Comparison of ENCODE assay signal across 8 cellular contexts in genomic region chr12:7018350-7019042, GRCh38. TPM values are rescaled to one million over a fixed set of nuclear protein-coding genes. Genes with fewer than 3 reads are reported as not detected.
DNase-seq lines count a peak whose midpoint lies in the region; ATAC-seq, FAIRE-seq and TF ChIP-seq lines count a peak whose summit lies in the region.

A gene with protein sequence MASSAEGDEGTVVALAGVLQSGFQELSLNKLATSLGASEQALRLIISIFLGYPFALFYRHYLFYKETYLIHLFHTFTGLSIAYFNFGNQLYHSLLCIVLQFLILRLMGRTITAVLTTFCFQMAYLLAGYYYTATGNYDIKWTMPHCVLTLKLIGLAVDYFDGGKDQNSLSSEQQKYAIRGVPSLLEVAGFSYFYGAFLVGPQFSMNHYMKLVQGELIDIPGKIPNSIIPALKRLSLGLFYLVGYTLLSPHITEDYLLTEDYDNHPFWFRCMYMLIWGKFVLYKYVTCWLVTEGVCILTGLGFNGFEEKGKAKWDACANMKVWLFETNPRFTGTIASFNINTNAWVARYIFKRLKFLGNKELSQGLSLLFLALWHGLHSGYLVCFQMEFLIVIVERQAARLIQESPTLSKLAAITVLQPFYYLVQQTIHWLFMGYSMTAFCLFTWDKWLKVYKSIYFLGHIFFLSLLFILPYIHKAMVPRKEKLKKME (minus strand): TSS chr12:7018476. CDS start chr12:7018424, 52 bp downstream.

- no peaks in the 10 kb centered on the region for H3K9me3 Mint-ChIP-seq in Calu3 (ENCODE audit: low read depth, unreplicated experiment)

- WGBS in H1 (ENCODE audit: extremely low coverage in 1 of 2, insufficient coverage in 1 of 2, insufficient read length in 1 of 2, insufficient replicate concordance in 2 of 2, low coverage in 1 of 2, low lambda C conversion rate in 2 of 2, missing lambda C conversion rate in 1 of 2), 2 experiments = 4% methylated on average over 55 of the region's 77 CpGs; no CpG with 5 or more reads in 1 of the 2 experiments
- under 1% methylated on average over 77 of the region's 77 CpGs for WGBS in mesenchymal stem cell

- TF ChIP-seq CTCF in Calu3 (IDR thresholded peaks at IDR 0.05; ENCODE audit: unreplicated experiment) (peak; percentile 83), H1 (IDR thresholded peaks at IDR 0.05; ENCODE audit: control extremely low read depth in 1 of 3, insufficient read depth in 1 of 3, low read depth in 1 of 3, low read length in 3 of 3) (peak; percentile 73 to 84 (median 77))

- peak within 1 kb of the TSS; percentile 81; the same call in 1 of the 2 replicates for H2BK15ac ChIP-seq in H1 (ENCODE audit: low read length)
- H2BK15ac ChIP-seq in mesenchymal stem cell (ENCODE audit: low read depth, poor library complexity, severe bottlenecking) = no peak within 1 kb of the TSS

- peaks cover 19% of the 10 kb centered on the region for H3K36me3 Mint-ChIP-seq in Calu3 (ENCODE audit: insufficient read depth, unreplicated experiment)

- H2BK5ac ChIP-seq in H1 (ENCODE audit: low read depth, low read length) (peak within 1 kb of the TSS; percentile 94), mesenchymal stem cell (ENCODE audit: low read depth, low read length, poor library complexity, severe bottlenecking) (peak within 1 kb of the TSS; percentile 95)

- H2BK120ac ChIP-seq in H1 (replicated peaks; ENCODE audit: low read depth, low read length) (no peak within 1 kb of the TSS), mesenchymal stem cell (ENCODE audit: low read depth, low read length) (peak within 1 kb of the TSS; percentile 85)

- H3K4ac ChIP-seq in H1 (replicated peaks; ENCODE audit: insufficient read length, low read depth, low read length) = peak within 1 kb of the TSS; percentile 80
- peak within 1 kb of the TSS in 1 of 2 experiments; percentile 71 for H3K4ac ChIP-seq in mesenchymal stem cell (ENCODE audit: low read depth in 1 of 2, low read length in 2 of 2)

- TF ChIP-seq POLR2A in H1 (IDR thresholded peaks at IDR 0.05; ENCODE audit: control extremely low read depth in 1 of 2, low read depth in 2 of 2, low read length in 2 of 2) = peak; percentile 13 to 37; a peak in 2 of 3 replicates

- BruUV-seq in Calu3 (replicated peaks; lab: Mats Ljungman, UMichigan) = no TSS peak

- peak within 1 kb of the TSS; percentile 85 for H3K4me3 Mint-ChIP-seq in Calu3 (ENCODE audit: low read depth, unreplicated experiment)

- peak; percentile 98 for DNase-seq in Calu3
- DNase-seq in HUDEP-2 (lab: John Stamatoyannopoulos, UW; ENCODE audit: unreplicated experiment in 76 of 76) = peak; percentile 18 to 98 (median 92)
- DNase-seq in NOMO-1 treated with dmso at 0.1 percent for 144 hours (lab: John Stamatoyannopoulos, UW; ENCODE audit: unreplicated experiment) = peak; percentile 97
- peak; percentile 90 to 95 (median 93) for DNase-seq in activated CD8-positive, alpha-beta memory T cell treated with anti-CD3 and anti-CD28 coated beads for 48 hours (ENCODE audit: low read depth in 2 of 3, low spot score in 2 of 3)
- peak; percentile 86 to 98 for DNase-seq in H1 (ENCODE audit: low read depth in 1 of 2, low spot score in 2 of 2)
- peak; percentile 96 for DNase-seq in mesenchymal stem cell
- peak; percentile 94 for DNase-seq in stimulated activated CD8-positive, alpha-beta memory T cell treated with anti-CD3 and anti-CD28 coated beads, Interleukin-12 subunit alpha, Interleukin-12 subunit beta, amount 100 ng/mL, for 4 hours (ENCODE audit: low read depth)

- H2BK20ac ChIP-seq in H1 (ENCODE audit: low read length) = no peak within 1 kb of the TSS

- H4K8ac ChIP-seq in H1 (ENCODE audit: extremely low read depth, insufficient read depth, low read length) = peak within 1 kb of the TSS; percentile 92; the same call in 1 of the 2 replicates
- H4K8ac ChIP-seq in mesenchymal stem cell (ENCODE audit: low read length) = peak within 1 kb of the TSS; percentile 96

- H3K9me3 ChIP-seq in H1 (ENCODE audit: insufficient read depth in 2 of 2, low read depth in 1 of 2, low read length in 1 of 2) = no peaks in the 10 kb centered on the region
- H3K9me3 ChIP-seq in mesenchymal stem cell (ENCODE audit: control insufficient read depth, low read length) = no peaks in the 10 kb centered on the region

- H3K79me2 ChIP-seq in H1 (ENCODE audit: control insufficient read depth in 1 of 2, insufficient read depth in 2 of 2, low read length in 2 of 2) = peaks cover 0 to 27% of the 10 kb centered on the region in 2 experiments; a peak in 2 of 4 replicates

- peak within 1 kb of the TSS; percentile 92 for H3K56ac ChIP-seq in H1 (replicated peaks; ENCODE audit: insufficient read length, low read depth, low read length)

- peak within 1 kb of the TSS; percentile 74 to 91 (median 80) for H3K4me3 ChIP-seq in H1 (ENCODE audit: extremely low read depth in 1 of 4, insufficient read depth in 2 of 4, low read depth in 3 of 4, low read length in 4 of 4)
- peak within 1 kb of the TSS; percentile 75 to 97 for H3K4me3 ChIP-seq in mesenchymal stem cell (ENCODE audit: insufficient read depth in 1 of 2, low read depth in 1 of 2, low read length in 2 of 2)

- TF ChIP-seq RAD21 in H1 (IDR thresholded peaks at IDR 0.05 in 1 of 2, conservative IDR thresholded peaks at IDR 0.05 in 1 of 2; ENCODE audit: low read depth in 2 of 2, low read length in 2 of 2) = peak; percentile 53 to 64

- H3K9ac ChIP-seq in H1 (replicated peaks in 1 of 4; ENCODE audit: extremely low read depth in 1 of 4, low read depth in 3 of 4, low read length in 3 of 4) = peak within 1 kb of the TSS; percentile 54 to 85 (median 68)
- H3K9ac ChIP-seq in mesenchymal stem cell (ENCODE audit: low read length) = peak within 1 kb of the TSS; percentile 89

- H2AK5ac ChIP-seq in H1 (ENCODE audit: low read depth, low read length) (no peak within 1 kb of the TSS), mesenchymal stem cell (ENCODE audit: low read length, severe bottlenecking) (no peak within 1 kb of the TSS)

- H3K27me3 Mint-ChIP-seq in Calu3 (ENCODE audit: unreplicated experiment) = no peaks in the 10 kb centered on the region

- no peak within 1 kb of the TSS for H3K23ac ChIP-seq in H1 (ENCODE audit: insufficient read length)
- H3K23ac ChIP-seq in mesenchymal stem cell (ENCODE audit: low read length in 2 of 2) = no peak within 1 kb of the TSS

- TF ChIP-seq EP300 in H1 (IDR thresholded peaks at IDR 0.05; ENCODE audit: borderline replicate concordance in 1 of 2, low read depth in 2 of 2, low read length in 2 of 2) = peak in 1 of 2 experiments; percentile 66; a peak in 1 of 3 replicates

- peaks cover 16% of the 10 kb centered on the region for H3K4me1 Mint-ChIP-seq in Calu3 (ENCODE audit: low read depth, unreplicated experiment)

- H2BK12ac ChIP-seq in H1 (ENCODE audit: low read depth, low read length) (peak within 1 kb of the TSS; percentile 75; the same call in 1 of the 2 replicates), mesenchymal stem cell (ENCODE audit: low read length in 2 of 2) (peak within 1 kb of the TSS in 1 of 2 experiments; percentile 91)

- H3K4me2 ChIP-seq in H1 (ENCODE audit: insufficient read depth in 1 of 2, low read depth in 2 of 2, low read length in 2 of 2) (peak within 1 kb of the TSS; percentile 84 to 87), mesenchymal stem cell (ENCODE audit: low read length, poor library complexity, severe bottlenecking) (peak within 1 kb of the TSS; percentile 74)

- H2AFZ ChIP-seq in H1 (ENCODE audit: low read length) (peak within 1 kb of the TSS; percentile 20; the same call in 1 of the 2 replicates), mesenchymal stem cell (ENCODE audit: low read depth, low read length) (peak within 1 kb of the TSS; percentile 29)

- peak within 1 kb of the TSS; percentile 84 for H3K27ac Mint-ChIP-seq in Calu3 (ENCODE audit: unreplicated experiment)

- peaks cover 2 to 4% of the 10 kb centered on the region in 2 experiments for H4K20me1 ChIP-seq in H1 (replicated peaks in 1 of 2; ENCODE audit: control insufficient read depth in 1 of 2, insufficient read depth in 2 of 2, low read length in 2 of 2)

- POLR2A ChIA-PET in H1 (lab: Charles Lee; ENCODE audit: partially characterized antibody) = interaction anchor here (1.0 to 3.6 kb wide), 11 partner anchors 14 to 151 kb away, joined by 3 to 27 read pairs (median 6); partner anchors contain the start of genes C12orf57, C1RL, RNU7-1 and TPI1

- H3K18ac ChIP-seq in H1 (ENCODE audit: extremely low read depth, low read length) (peak within 1 kb of the TSS; percentile 83), mesenchymal stem cell (ENCODE audit: low read depth in 1 of 2, low read length in 2 of 2) (peak within 1 kb of the TSS; percentile 94 to 98)

- FAIRE-seq in H1 (lab: Jason Lieb, UNC) = no peak

- ATAC-seq in GM21381 (IDR thresholded peaks at IDR 0.05; ENCODE audit: unreplicated experiment) = peak; percentile 90

- CTCF ChIA-PET in Calu3 (lab: Charles Lee) (interaction anchor here (0.8 to 1.8 kb wide), 6 partner anchors 9 to 104 kb away, joined by 3 to 7 read pairs (median 6); partner anchors contain the start of gene ENO2), H1 (lab: Charles Lee; ENCODE audit: partially characterized antibody) (interaction anchor here (0.8 to 3.4 kb wide), 17 partner anchors 10 to 146 kb away, joined by 3 to 14 read pairs (median 4); partner anchors contain the start of genes C1R and C1RL)

- 0 out of 2 replicates have a peak, but pooled peaks cover 3% of the 10 kb centered on the region for H3K23me2 ChIP-seq in H1 (ENCODE audit: low read depth, low read length)

- H3K14ac ChIP-seq in H1 (ENCODE audit: insufficient read length) (no peak within 1 kb of the TSS), mesenchymal stem cell (ENCODE audit: low read length in 2 of 2) (peak within 1 kb of the TSS in 1 of 2 experiments; percentile 68)

- H4K91ac ChIP-seq in H1 (replicated peaks; ENCODE audit: insufficient read length, low read length) (peak within 1 kb of the TSS; percentile 91), mesenchymal stem cell (ENCODE audit: low read length) (peak within 1 kb of the TSS; percentile 97)

- H3K27me3 ChIP-seq in H1 (replicated peaks in 1 of 4; ENCODE audit: control insufficient read depth in 3 of 4, extremely low read depth in 1 of 4, insufficient read depth in 3 of 4, low read length in 3 of 4) = no peaks in the 10 kb centered on the region
- no peaks in the 10 kb centered on the region for H3K27me3 ChIP-seq in mesenchymal stem cell (ENCODE audit: control insufficient read depth in 1 of 2, insufficient read depth in 1 of 2, low read length in 2 of 2)

- H3K4me1 ChIP-seq in H1 (replicated peaks in 1 of 4; ENCODE audit: control insufficient read depth in 3 of 4, insufficient read depth in 4 of 4, low read length in 3 of 4) = peaks cover 0 to 3% (median under 1%) of the 10 kb centered on the region in 4 experiments; a peak in 2 of 7 replicates
- H3K4me1 ChIP-seq in mesenchymal stem cell (ENCODE audit: control insufficient read depth, insufficient read depth, low read depth, low read length) = peaks cover 3% of the 10 kb centered on the region

- H3K36me3 ChIP-seq in H1 (ENCODE audit: control insufficient read depth in 2 of 4, insufficient read depth in 4 of 4, low read length in 3 of 4) (no peaks in the 10 kb centered on the region), mesenchymal stem cell (ENCODE audit: control insufficient read depth in 1 of 2, insufficient read depth in 2 of 2, low read depth in 1 of 2, low read length in 2 of 2) (peaks cover 0 to 8% of the 10 kb centered on the region in 2 experiments)

- intact Hi-C loops in Calu3 (cut with micrococcal nuclease; ENCODE audit: unreplicated experiment) = loop anchor here (5.0 kb wide), 1 partner anchor 74 kb away; the partner anchor contains the start of gene C1R

- H3K79me1 ChIP-seq in H1 (ENCODE audit: low read depth, low read length) (peaks cover 8% of the 10 kb centered on the region; the same call in 1 of the 2 replicates), mesenchymal stem cell (replicated peaks; ENCODE audit: low read length, poor library complexity, severe bottlenecking) (peaks cover 12% of the 10 kb centered on the region)

- H3K27ac ChIP-seq in H1 (ENCODE audit: low read depth, low read length) = peak within 1 kb of the TSS; percentile 76; the same call in 1 of the 2 replicates
- H3K27ac ChIP-seq in mesenchymal stem cell (ENCODE audit: low read length, poor library complexity, severe bottlenecking) = peak within 1 kb of the TSS; percentile 95

- peak within 1 kb of the TSS; percentile 77 for H4K5ac ChIP-seq in H1 (ENCODE audit: insufficient read length, low read depth, low read length)

RNA-seq across cellular contexts. Expression of the gene that starts here (rescaled TPM):
- total RNA-seq in Calu3 (2022) = 30.2 and 31.7 TPM in 2 replicates
- 55.2 and 55.8 TPM in 2 replicates for total RNA-seq in H1 (2021; fragmentation: NEBNext Ultra II Directional; extraction: Animal tissue kit (Norgen Biotek cat#: 25700))
- 69.5 and 70.4 TPM in 2 replicates for polyA plus RNA-seq in H1 (2011; rRNA removed)
- polyA plus RNA-seq in H1 (2011; cell fraction: cytosol; rRNA removed) = 57.4 TPM
- polyA plus RNA-seq in H1 (2011; cell fraction: nucleus; rRNA removed) = 43.4 TPM
- polyA plus RNA-seq in H1 (2012, experiment 1 of 2) = 44.4 to 58.3 TPM (median 52.3 TPM) in 4 replicates
- 64.6 TPM for polyA plus RNA-seq in H1 (2012, experiment 2 of 2)
- 62.9 TPM for polyA plus RNA-seq in H1 (2013, experiment 1 of 2)
- polyA plus RNA-seq in H1 (2013, experiment 2 of 2) = 71.6 TPM
- polyA minus RNA-seq in H1 (2011; rRNA and poly(A)+ RNA removed) = 71.5 and 74.5 TPM in 2 replicates
- 30.5 TPM for polyA minus RNA-seq in H1 (2011; cell fraction: cytosol; rRNA and poly(A)+ RNA removed)
- 53.1 TPM for polyA minus RNA-seq in H1 (2011; cell fraction: nucleus; rRNA and poly(A)+ RNA removed)
- 103 TPM for polyA plus RNA-seq in mesenchymal stem cell (2013, experiment 1 of 2)
- 102 TPM for polyA plus RNA-seq in mesenchymal stem cell (2013, experiment 2 of 2)

Comparison
In these comparisons a context has a peak if more than half of its experiments do, and no peak if none do; other contexts are left out.
1. Peak in every context shown above with its lines: DNase-seq, ATAC-seq, H3K4me3 ChIP-seq and H3K27ac ChIP-seq.